In the genomic region with DNA sequence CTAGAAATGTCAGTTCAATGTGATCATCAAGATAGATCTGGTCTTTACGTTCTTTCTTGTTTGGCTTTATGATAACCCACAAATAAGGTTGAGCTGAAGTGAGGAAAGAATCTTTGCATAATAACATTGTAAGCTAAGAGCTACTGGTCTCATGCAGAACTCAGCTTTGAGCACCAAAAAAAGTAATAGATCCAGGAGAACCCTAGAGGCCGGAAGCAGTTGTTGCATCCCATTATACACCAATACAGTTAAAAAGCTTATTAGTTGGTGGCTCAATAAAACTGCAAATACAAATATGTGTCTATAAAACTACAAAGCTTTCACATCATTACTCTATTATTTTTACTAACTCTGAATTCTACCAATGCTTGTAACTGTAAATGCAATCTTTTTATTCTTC, we compare ENCODE assay signal across 1 cellular context.
TF ChIP-seq lines count a peak whose summit lies in the region.

No MANE protein-coding gene starts in this region.

TF ChIP-seq in GM23338, 12 proteins besides CTCF, POLR2A, EP300 and RAD21 (continued from another document):
- TF ChIP-seq, protein P1, sequence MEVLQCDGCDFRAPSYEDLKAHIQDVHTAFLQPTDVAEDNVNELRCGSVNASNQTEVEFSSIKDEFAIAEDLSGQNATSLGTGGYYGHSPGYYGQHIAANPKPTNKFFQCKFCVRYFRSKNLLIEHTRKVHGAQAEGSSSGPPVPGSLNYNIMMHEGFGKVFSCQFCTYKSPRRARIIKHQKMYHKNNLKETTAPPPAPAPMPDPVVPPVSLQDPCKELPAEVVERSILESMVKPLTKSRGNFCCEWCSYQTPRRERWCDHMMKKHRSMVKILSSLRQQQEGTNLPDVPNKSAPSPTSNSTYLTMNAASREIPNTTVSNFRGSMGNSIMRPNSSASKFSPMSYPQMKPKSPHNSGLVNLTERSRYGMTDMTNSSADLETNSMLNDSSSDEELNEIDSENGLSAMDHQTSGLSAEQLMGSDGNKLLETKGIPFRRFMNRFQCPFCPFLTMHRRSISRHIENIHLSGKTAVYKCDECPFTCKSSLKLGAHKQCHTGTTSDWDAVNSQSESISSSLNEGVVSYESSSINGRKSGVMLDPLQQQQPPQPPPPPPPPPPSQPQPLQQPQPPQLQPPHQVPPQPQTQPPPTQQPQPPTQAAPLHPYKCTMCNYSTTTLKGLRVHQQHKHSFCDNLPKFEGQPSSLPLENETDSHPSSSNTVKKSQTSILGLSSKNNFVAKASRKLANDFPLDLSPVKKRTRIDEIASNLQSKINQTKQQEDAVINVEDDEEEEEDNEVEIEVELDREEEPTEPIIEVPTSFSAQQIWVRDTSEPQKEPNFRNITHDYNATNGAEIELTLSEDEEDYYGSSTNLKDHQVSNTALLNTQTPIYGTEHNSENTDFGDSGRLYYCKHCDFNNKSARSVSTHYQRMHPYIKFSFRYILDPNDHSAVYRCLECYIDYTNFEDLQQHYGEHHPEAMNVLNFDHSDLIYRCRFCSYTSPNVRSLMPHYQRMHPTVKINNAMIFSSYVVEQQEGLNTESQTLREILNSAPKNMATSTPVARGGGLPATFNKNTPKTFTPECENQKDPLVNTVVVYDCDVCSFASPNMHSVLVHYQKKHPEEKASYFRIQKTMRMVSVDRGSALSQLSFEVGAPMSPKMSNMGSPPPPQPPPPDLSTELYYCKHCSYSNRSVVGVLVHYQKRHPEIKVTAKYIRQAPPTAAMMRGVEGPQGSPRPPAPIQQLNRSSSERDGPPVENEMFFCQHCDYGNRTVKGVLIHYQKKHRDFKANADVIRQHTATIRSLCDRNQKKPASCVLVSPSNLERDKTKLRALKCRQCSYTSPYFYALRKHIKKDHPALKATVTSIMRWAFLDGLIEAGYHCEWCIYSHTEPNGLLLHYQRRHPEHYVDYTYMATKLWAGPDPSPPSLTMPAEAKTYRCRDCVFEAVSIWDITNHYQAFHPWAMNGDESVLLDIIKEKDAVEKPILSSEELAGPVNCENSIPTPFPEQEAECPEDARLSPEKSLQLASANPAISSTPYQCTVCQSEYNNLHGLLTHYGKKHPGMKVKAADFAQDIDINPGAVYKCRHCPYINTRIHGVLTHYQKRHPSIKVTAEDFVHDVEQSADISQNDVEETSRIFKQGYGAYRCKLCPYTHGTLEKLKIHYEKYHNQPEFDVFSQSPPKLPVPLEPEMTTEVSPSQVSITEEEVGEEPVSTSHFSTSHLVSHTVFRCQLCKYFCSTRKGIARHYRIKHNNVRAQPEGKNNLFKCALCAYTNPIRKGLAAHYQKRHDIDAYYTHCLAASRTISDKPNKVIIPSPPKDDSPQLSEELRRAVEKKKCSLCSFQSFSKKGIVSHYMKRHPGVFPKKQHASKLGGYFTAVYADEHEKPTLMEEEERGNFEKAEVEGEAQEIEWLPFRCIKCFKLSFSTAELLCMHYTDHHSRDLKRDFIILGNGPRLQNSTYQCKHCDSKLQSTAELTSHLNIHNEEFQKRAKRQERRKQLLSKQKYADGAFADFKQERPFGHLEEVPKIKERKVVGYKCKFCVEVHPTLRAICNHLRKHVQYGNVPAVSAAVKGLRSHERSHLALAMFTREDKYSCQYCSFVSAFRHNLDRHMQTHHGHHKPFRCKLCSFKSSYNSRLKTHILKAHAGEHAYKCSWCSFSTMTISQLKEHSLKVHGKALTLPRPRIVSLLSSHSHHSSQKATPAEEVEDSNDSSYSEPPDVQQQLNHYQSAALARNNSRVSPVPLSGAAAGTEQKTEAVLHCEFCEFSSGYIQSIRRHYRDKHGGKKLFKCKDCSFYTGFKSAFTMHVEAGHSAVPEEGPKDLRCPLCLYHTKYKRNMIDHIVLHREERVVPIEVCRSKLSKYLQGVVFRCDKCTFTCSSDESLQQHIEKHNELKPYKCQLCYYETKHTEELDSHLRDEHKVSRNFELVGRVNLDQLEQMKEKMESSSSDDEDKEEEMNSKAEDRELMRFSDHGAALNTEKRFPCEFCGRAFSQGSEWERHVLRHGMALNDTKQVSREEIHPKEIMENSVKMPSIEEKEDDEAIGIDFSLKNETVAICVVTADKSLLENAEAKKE (CRISPR knock-in tag; IDR thresholded peaks at IDR 0.05), result no peak
- no peak for TF ChIP-seq POLR2AphosphoS5 (IDR thresholded peaks at IDR 0.05; ENCODE audit: low read depth)
- TF ChIP-seq EZH2 (IDR thresholded peaks at IDR 0.05; ENCODE audit: low read depth, unreplicated experiment), result no peak
- no peak for TF ChIP-seq NANOG (IDR thresholded peaks at IDR 0.05; ENCODE audit: borderline replicate concordance)
